In genomic region chr1:8533907-8534306, GRCh38 we compare ENCODE assay signal across 19 cellular contexts.
DNase-seq lines count a peak whose midpoint lies in the region; ATAC-seq and TF ChIP-seq lines count a peak whose summit lies in the region.
"Had no signal": no experiment of that assay in that cellular context is flagged by ENCODE, and none has a peak within 500 bp of the region (broad histone marks: within the 10 kb centered on the region; RNA-seq: fewer than 3 reads in every experiment).

No MANE protein-coding gene starts in this region.

- H3K9me3 ChIP-seq in OCI-LY1 (ENCODE audit: low read length) (no peaks in the 10 kb centered on the region), thyroid gland (no peaks in the 10 kb centered on the region)
- H3K9me3 ChIP-seq: ascending aorta, lower lobe of right lung, tibial nerve had no signal

- peaks cover 29% of the 10 kb centered on the region for H3K36me3 Mint-ChIP-seq in activated naive CD4-positive, alpha-beta T cell treated with anti-CD3 and anti-CD28 coated beads, Interleukin-2, amount 10 ng/mL, durations not matched to agents 7 days and 5 days
- H3K36me3 Mint-ChIP-seq in activated naive CD8-positive, alpha-beta T cell treated with anti-CD3 and anti-CD28 coated beads, Interleukin-2, amount 50 U/mL, for 24 hours (ENCODE audit: low read depth) = peaks cover 5% of the 10 kb centered on the region

- no peaks in the 10 kb centered on the region for H3F3A ChIP-seq in OCI-LY1 (ENCODE audit: insufficient read depth, low read length)

- no peak for ATAC-seq in activated naive CD8-positive, alpha-beta T cell treated with anti-CD3 and anti-CD28 coated beads, Interleukin-2, amount 50 U/mL, for 24 hours
- ATAC-seq: lower lobe of right lung had no signal

- intact Hi-C loops in thyroid gland (cut with DNase I) = no loop called here

- H3K9me2 ChIP-seq in OCI-LY1 (ENCODE audit: low read depth, low read length) = no peaks in the 10 kb centered on the region

- WGBS in thyroid gland, 2 donors = 86 to 91% methylated on average over 1 of the region's 1 CpG

- no peak overlapping the region for H3K4me3 ChIP-seq in OCI-LY1 (ENCODE audit: low read depth, low read length, poor library complexity, severe bottlenecking)
- H3K4me3 ChIP-seq in thyroid gland (replicated peaks in 1 of 3) = no peak overlapping the region
- H3K4me3 ChIP-seq: ascending aorta, lower lobe of right lung, tibial nerve had no signal

- H2AFZ ChIP-seq in OCI-LY1 (ENCODE audit: low read length) = no peak overlapping the region

- no peaks in the 10 kb centered on the region for H4K20me1 ChIP-seq in OCI-LY1 (ENCODE audit: insufficient read depth, low read length)

- H3K4me1 ChIP-seq in OCI-LY1 (ENCODE audit: insufficient read depth, low read length, severe bottlenecking) = peaks cover 55% of the 10 kb centered on the region
- H3K4me1 ChIP-seq in thyroid gland = peaks cover 28 to 30% of the 10 kb centered on the region in 2 donors
- H3K4me1 ChIP-seq: ascending aorta had no signal

- H3K27me3 Mint-ChIP-seq in activated naive CD4-positive, alpha-beta T cell treated with anti-CD3 and anti-CD28 coated beads, Interleukin-2, amount 10 ng/mL, durations not matched to agents 7 days and 5 days = no peaks in the 10 kb centered on the region
- no peaks in the 10 kb centered on the region for H3K27me3 Mint-ChIP-seq in activated naive CD8-positive, alpha-beta T cell treated with anti-CD3 and anti-CD28 coated beads, Interleukin-2, amount 50 U/mL, for 24 hours
- H3K27me3 Mint-ChIP-seq: activated CD4-positive, alpha-beta memory T cell treated with anti-CD3 and anti-CD28 coated beads, Interleukin-2, amount 10 ng/mL, durations not matched to agents 7 days and 5 days; CD4-positive, alpha-beta memory T cell; central memory CD8-positive, alpha-beta T cell had no signal

- H3K9me3 Mint-ChIP-seq in activated naive CD4-positive, alpha-beta T cell treated with anti-CD3 and anti-CD28 coated beads, Interleukin-2, amount 10 ng/mL, durations not matched to agents 7 days and 5 days = no peaks in the 10 kb centered on the region
- H3K9me3 Mint-ChIP-seq in activated naive CD8-positive, alpha-beta T cell treated with anti-CD3 and anti-CD28 coated beads, Interleukin-2, amount 50 U/mL, for 24 hours = no peaks in the 10 kb centered on the region
- H3K9me3 Mint-ChIP-seq: activated CD4-positive, alpha-beta memory T cell treated with anti-CD3 and anti-CD28 coated beads, Interleukin-2, amount 10 ng/mL, durations not matched to agents 7 days and 5 days; CD4-positive, alpha-beta memory T cell; central memory CD8-positive, alpha-beta T cell had no signal

- H3K9ac ChIP-seq in OCI-LY1 (ENCODE audit: low read length) = no peak overlapping the region; the same call in 1 of the 2 replicates

- no peak for TF ChIP-seq POLR2A in thyroid gland (IDR thresholded peaks at IDR 0.05)

- no peaks in the 10 kb centered on the region for H3K79me2 ChIP-seq in OCI-LY1 (ENCODE audit: insufficient read depth, low read length)

- H3K27me3 ChIP-seq in OCI-LY1 (ENCODE audit: insufficient read depth, low read length) (no peaks in the 10 kb centered on the region), thyroid gland (no peaks in the 10 kb centered on the region)
- H3K27me3 ChIP-seq: ascending aorta, tibial nerve had no signal

- no peaks in the 10 kb centered on the region for H3K36me3 ChIP-seq in OCI-LY1 (ENCODE audit: insufficient read depth, low read length)
- no peaks in the 10 kb centered on the region for H3K36me3 ChIP-seq in thyroid gland
- H3K36me3 ChIP-seq: ascending aorta, lower lobe of right lung, tibial nerve had no signal

- CTCF ChIA-PET in activated naive CD4-positive, alpha-beta T cell treated with anti-CD3 and anti-CD28 coated beads, Interleukin-2, amount 10 ng/mL, durations not matched to agents 7 days and 5 days (lab: Charles Lee) = interaction anchor here (1.1 to 1.3 kb wide), 3 partner anchors 9 to 27 kb away, joined by 3 to 5 read pairs (median 4); no protein-coding TSS in a partner anchor

- DNase-seq in activated naive CD4-positive, alpha-beta T cell treated with anti-CD3 and anti-CD28 coated beads, Interleukin-2, amount 10 ng/mL, durations not matched to agents 7 days and 5 days = no peak
- DNase-seq in activated naive CD4-positive, alpha-beta T cell treated with anti-CD3 and anti-CD28 coated beads, Interleukin-2, amount 50 U/mL, for 16 hours = no peak
- no peak for DNase-seq in activated naive CD8-positive, alpha-beta T cell treated with anti-CD3 and anti-CD28 coated beads, Interleukin-2, amount 50 U/mL, for 24 hours
- DNase-seq in thyroid gland (no peak), ecto neural progenitor cell (ENCODE audit: low spot score) (no peak), SIG-M5 (lab: John Stamatoyannopoulos, UW) (no peak), cerebellar cortex (ENCODE audit: low spot score) (no peak)
- DNase-seq: activated CD4-positive, alpha-beta memory T cell treated with anti-CD3 and anti-CD28 coated beads, Interleukin-2, amount 10 ng/mL, durations not matched to agents 7 days and 5 days; CD4-positive, alpha-beta memory T cell; foreskin fibroblast; GF-D8; hippocampal formation; lower lobe of right lung; NCI-H1436 treated with DMSO at 0.1 percent for 48 hours; NCI-H524 treated with DMSO at 0.1 percent for 48 hours had no signal

- H3K27ac ChIP-seq in OCI-LY1 (ENCODE audit: low read depth, low read length, poor library complexity, severe bottlenecking) (peak overlapping the region; percentile 71), thyroid gland (peak overlapping the region in 2 of 3 donors; percentile 1 to 36)
- H3K27ac ChIP-seq: ascending aorta, lower lobe of right lung, tibial nerve had no signal

- peak overlapping the region; percentile 86 for H3K27ac Mint-ChIP-seq in activated naive CD4-positive, alpha-beta T cell treated with anti-CD3 and anti-CD28 coated beads, Interleukin-2, amount 10 ng/mL, durations not matched to agents 7 days and 5 days
- peak overlapping the region; percentile 84 for H3K27ac Mint-ChIP-seq in activated naive CD8-positive, alpha-beta T cell treated with anti-CD3 and anti-CD28 coated beads, Interleukin-2, amount 50 U/mL, for 24 hours

- no peak overlapping the region for H3K4me3 Mint-ChIP-seq in activated naive CD4-positive, alpha-beta T cell treated with anti-CD3 and anti-CD28 coated beads, Interleukin-2, amount 10 ng/mL, durations not matched to agents 7 days and 5 days
- no peak overlapping the region for H3K4me3 Mint-ChIP-seq in activated naive CD8-positive, alpha-beta T cell treated with anti-CD3 and anti-CD28 coated beads, Interleukin-2, amount 50 U/mL, for 24 hours
- H3K4me3 Mint-ChIP-seq: activated CD4-positive, alpha-beta memory T cell treated with anti-CD3 and anti-CD28 coated beads, Interleukin-2, amount 10 ng/mL, durations not matched to agents 7 days and 5 days; central memory CD8-positive, alpha-beta T cell had no signal

- H3K4me2 ChIP-seq in OCI-LY1 (ENCODE audit: low read length) = peak overlapping the region; percentile 47; the same call in 1 of the 2 replicates

- peaks cover 41% of the 10 kb centered on the region for H3K4me1 Mint-ChIP-seq in activated naive CD4-positive, alpha-beta T cell treated with anti-CD3 and anti-CD28 coated beads, Interleukin-2, amount 10 ng/mL, durations not matched to agents 7 days and 5 days
- H3K4me1 Mint-ChIP-seq in activated naive CD8-positive, alpha-beta T cell treated with anti-CD3 and anti-CD28 coated beads, Interleukin-2, amount 50 U/mL, for 24 hours = peaks cover 39% of the 10 kb centered on the region

- no peak for TF ChIP-seq CTCF in OCI-LY1 (IDR thresholded peaks at IDR 0.05; ENCODE audit: low read length)
- TF ChIP-seq CTCF in thyroid gland (IDR thresholded peaks at IDR 0.05) = no peak
